Comparison of ENCODE assay signal across 8 cellular contexts in genomic region chr11:102502811-102503210, GRCh38. TPM values are rescaled to one million over a fixed set of nuclear protein-coding genes. Genes with fewer than 3 reads are reported as not detected.
"Had no signal": no experiment of that assay in that cellular context is flagged by ENCODE, and none has a peak within 500 bp of the region (broad histone marks: within the 10 kb centered on the region; RNA-seq: fewer than 3 reads in every experiment).

No MANE protein-coding gene starts in this region.

RNA-seq across cellular contexts. Expression of gene MMP7, which starts 27.7 kb away (rescaled TPM):
- total RNA-seq: progenitor cell of endocrine pancreas, psoas muscle, right cardiac atrium, sigmoid colon, skeletal muscle tissue, thoracic aorta, tibial nerve had no signal
- polyA plus RNA-seq: neural cell, right cardiac atrium had no signal
